Comparison of ENCODE assay signal across 8 cellular contexts in the genomic region with DNA sequence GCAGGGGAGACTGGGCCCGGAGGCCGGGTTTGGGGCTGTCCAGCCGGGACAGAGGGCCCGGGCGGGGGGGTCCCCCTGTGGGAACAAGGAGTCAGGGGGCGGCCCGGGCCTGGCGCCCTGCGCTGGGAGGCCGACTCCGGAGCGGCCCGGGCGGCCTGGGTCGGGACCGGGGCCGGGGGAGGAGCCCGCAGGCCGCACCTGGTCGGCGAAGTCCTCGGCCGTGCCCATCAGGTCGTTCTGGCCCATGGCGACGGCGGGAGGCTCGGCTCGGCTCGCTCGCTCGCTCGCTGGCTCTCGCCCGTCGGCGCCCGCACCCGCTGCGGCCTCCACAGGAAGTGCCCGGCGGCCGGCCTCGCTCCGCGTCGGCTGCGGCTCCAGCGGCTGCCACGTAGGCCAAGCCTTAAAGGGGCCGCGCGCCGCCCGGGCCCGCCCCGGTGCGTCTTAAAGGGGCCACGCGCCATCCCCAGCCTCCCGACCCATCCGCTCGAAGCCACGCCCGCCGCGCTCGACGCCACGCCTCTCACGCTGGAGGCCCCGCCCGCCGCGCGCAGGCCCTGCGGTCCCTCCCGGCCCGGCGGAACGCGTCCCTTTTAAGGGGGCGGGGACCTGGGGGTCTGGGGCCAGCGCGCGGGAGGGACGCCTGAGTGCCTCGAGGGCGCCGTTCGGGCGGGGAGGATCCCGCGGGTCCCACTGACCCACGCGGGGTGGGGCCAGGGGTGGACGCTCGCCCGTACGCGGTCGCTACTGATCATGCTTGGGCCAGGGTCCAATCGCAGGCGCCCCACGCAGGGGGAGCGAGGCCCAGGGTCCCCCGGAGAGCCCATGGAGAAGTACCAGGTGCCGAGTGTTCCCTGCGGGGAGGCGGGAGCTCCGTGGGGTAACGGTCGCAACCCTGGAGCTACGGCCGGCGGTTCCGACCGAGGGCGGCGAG. TPM values are rescaled to one million over a fixed set of nuclear protein-coding genes. Genes with fewer than 3 reads are reported as not detected.
A peak's percentile ranks its signal among the peaks of the same experiment; 100 is the strongest.
DNase-seq lines count a peak whose midpoint lies in the region; ATAC-seq and FAIRE-seq lines count a peak whose summit lies in the region.

TSS of gene STKLD1 (plus strand) at position 643 of the 931 bp plus-strand sequence. CDS start at position 751, 108 bp downstream.
TSS of gene SURF4 (minus strand) at position 337 of the 931 bp plus-strand sequence. CDS start at position 246, 91 bp downstream.

- POLR2A ChIA-PET in naive thymus-derived CD4-positive, alpha-beta T cell (lab: Charles Lee): interaction anchor here (0.8 to 13.6 kb wide), 8 partner anchors 10 to 84 kb away, joined by 3 to 185 read pairs (median 4); partner anchors contain the start of genes CACFD1, MED22, RPL7A and SURF1

- H3K27me3 Mint-ChIP-seq in activated T-helper 1 cell treated with anti-CD3 and anti-CD28 coated beads, Interleukin-12 subunit alpha, Interleukin-12 subunit beta, Interleukin-2, Interleukin-4 antibody, amounts not matched to agents 30 ng/mL and 10 ng/mL and 1 ng/mL, durations not matched to agents 14 hours and 24 hours and 36 hours (ENCODE audit: insufficient read depth): no peaks in the 10 kb centered on the region
- H3K27me3 Mint-ChIP-seq in naive thymus-derived CD4-positive, alpha-beta T cell: peaks cover 0 to 4% (median 0%) of the 10 kb centered on the region in 5 donors

- H3K9me3 ChIP-seq in naive thymus-derived CD4-positive, alpha-beta T cell (ENCODE audit: control insufficient read depth in 2 of 3, low read length in 3 of 3): no peaks in the 10 kb centered on the region

- H3K9me3 Mint-ChIP-seq in activated T-helper 1 cell treated with anti-CD3 and anti-CD28 coated beads, Interleukin-12 subunit alpha, Interleukin-12 subunit beta, Interleukin-2, Interleukin-4 antibody, amounts not matched to agents 30 ng/mL and 10 ng/mL and 1 ng/mL, durations not matched to agents 14 hours and 24 hours and 36 hours: no peaks in the 10 kb centered on the region
- no peaks in the 10 kb centered on the region for H3K9me3 Mint-ChIP-seq in naive thymus-derived CD4-positive, alpha-beta T cell
- no peaks in the 10 kb centered on the region for H3K9me3 Mint-ChIP-seq in stimulated activated effector memory CD8-positive, alpha-beta T cell treated with anti-CD3 and anti-CD28 coated beads, Interleukin-12 subunit alpha, Interleukin-12 subunit beta, amount 100 ng/mL, for 72 hours

- peak within 1 kb of the TSS; percentile 98 for H3K27ac ChIP-seq in naive thymus-derived CD4-positive, alpha-beta T cell (ENCODE audit: low read depth, low read length)

- peak within 1 kb of the TSS; percentile 99 for H3K27ac Mint-ChIP-seq in activated T-helper 1 cell treated with anti-CD3 and anti-CD28 coated beads, Interleukin-12 subunit alpha, Interleukin-12 subunit beta, Interleukin-2, Interleukin-4 antibody, amounts not matched to agents 30 ng/mL and 10 ng/mL and 1 ng/mL, durations not matched to agents 14 hours and 24 hours and 36 hours
- peak within 1 kb of the TSS; percentile 72 to 99 (median 96) for H3K27ac Mint-ChIP-seq in naive thymus-derived CD4-positive, alpha-beta T cell
- peak within 1 kb of the TSS; percentile 98 for H3K27ac Mint-ChIP-seq in stimulated activated effector memory CD8-positive, alpha-beta T cell treated with anti-CD3 and anti-CD28 coated beads, Interleukin-12 subunit alpha, Interleukin-12 subunit beta, amount 100 ng/mL, for 72 hours

- intact Hi-C loops in activated T-helper 1 cell treated with anti-CD3 and anti-CD28 coated beads, Interleukin-12 subunit alpha, Interleukin-12 subunit beta, Interleukin-2, Interleukin-4 antibody, amounts not matched to agents 30 ng/mL and 10 ng/mL and 1 ng/mL, durations not matched to agents 14 hours and 24 hours and 36 hours (cut with micrococcal nuclease): loop anchor here (1.0 to 10.0 kb wide), 6 partner anchors 28 to 1021 kb away; partner anchors contain the start of genes CACFD1, MED22, REXO4 and RPL7A
- intact Hi-C loops in naive thymus-derived CD4-positive, alpha-beta T cell (cut with micrococcal nuclease): loop anchor here (1.0 to 10.0 kb wide), 10 partner anchors 20 to 789 kb away; partner anchors contain the start of genes CACFD1 (in 2 of the 2), MED22 (in 2 of the 2), REXO4 (in 2 of the 2) and RPL7A (in 2 of the 2)

- FAIRE-seq in RCC 7860 (lab: Jason Lieb, UNC): no peak

- H3K36me3 ChIP-seq in naive thymus-derived CD4-positive, alpha-beta T cell (ENCODE audit: control insufficient read depth in 2 of 3, insufficient read depth in 3 of 3, low read length in 3 of 3): peaks cover 0 to 10% (median 0%) of the 10 kb centered on the region in 3 experiments

- CTCF ChIA-PET in naive thymus-derived CD4-positive, alpha-beta T cell (lab: Charles Lee): no interaction called here

- DNase-seq in Daoy (ENCODE audit: low read depth): peak; percentile 99
- peak; percentile 82 for DNase-seq in GOT3 (lab: John Stamatoyannopoulos, UW)
- DNase-seq in Kasumi-1 (lab: John Stamatoyannopoulos, UW): peak; percentile 86 to 91
- peak; percentile 86 for DNase-seq in RCC 7860 (ENCODE audit: low spot score)
- DNase-seq in activated T-helper 1 cell treated with anti-CD3 and anti-CD28 coated beads, Interleukin-12 subunit alpha, Interleukin-12 subunit beta, Interleukin-2, Interleukin-4 antibody, amounts not matched to agents 30 ng/mL and 10 ng/mL and 1 ng/mL, durations not matched to agents 14 hours and 24 hours and 36 hours (ENCODE audit: low spot score): peak; percentile 96
- DNase-seq in fibroblast of gingiva (ENCODE audit: low read depth): peak; percentile 97
- DNase-seq in naive thymus-derived CD4-positive, alpha-beta T cell: peak; percentile 86 to 99 (median 93)
- DNase-seq in stimulated activated effector memory CD8-positive, alpha-beta T cell treated with anti-CD3 and anti-CD28 coated beads, Interleukin-12 subunit alpha, Interleukin-12 subunit beta, amount 100 ng/mL, for 72 hours (ENCODE audit: low spot score in 2 of 2): peak; percentile 96 to 98

- peak within 1 kb of the TSS; percentile 99 for H3K4me3 Mint-ChIP-seq in activated T-helper 1 cell treated with anti-CD3 and anti-CD28 coated beads, Interleukin-12 subunit alpha, Interleukin-12 subunit beta, Interleukin-2, Interleukin-4 antibody, amounts not matched to agents 30 ng/mL and 10 ng/mL and 1 ng/mL, durations not matched to agents 14 hours and 24 hours and 36 hours
- peak within 1 kb of the TSS; percentile 84 to 98 (median 92) for H3K4me3 Mint-ChIP-seq in naive thymus-derived CD4-positive, alpha-beta T cell
- H3K4me3 Mint-ChIP-seq in stimulated activated effector memory CD8-positive, alpha-beta T cell treated with anti-CD3 and anti-CD28 coated beads, Interleukin-12 subunit alpha, Interleukin-12 subunit beta, amount 100 ng/mL, for 72 hours: peak within 1 kb of the TSS; percentile 89

- H3K36me3 Mint-ChIP-seq in activated T-helper 1 cell treated with anti-CD3 and anti-CD28 coated beads, Interleukin-12 subunit alpha, Interleukin-12 subunit beta, Interleukin-2, Interleukin-4 antibody, amounts not matched to agents 30 ng/mL and 10 ng/mL and 1 ng/mL, durations not matched to agents 14 hours and 24 hours and 36 hours (ENCODE audit: low read depth): peaks cover 21% of the 10 kb centered on the region
- H3K36me3 Mint-ChIP-seq in naive thymus-derived CD4-positive, alpha-beta T cell: peaks cover 0 to 15% (median 0%) of the 10 kb centered on the region in 5 donors
- H3K36me3 Mint-ChIP-seq in stimulated activated effector memory CD8-positive, alpha-beta T cell treated with anti-CD3 and anti-CD28 coated beads, Interleukin-12 subunit alpha, Interleukin-12 subunit beta, amount 100 ng/mL, for 72 hours: peaks cover 44% of the 10 kb centered on the region

- peaks cover 28% of the 10 kb centered on the region for H3K4me1 Mint-ChIP-seq in activated T-helper 1 cell treated with anti-CD3 and anti-CD28 coated beads, Interleukin-12 subunit alpha, Interleukin-12 subunit beta, Interleukin-2, Interleukin-4 antibody, amounts not matched to agents 30 ng/mL and 10 ng/mL and 1 ng/mL, durations not matched to agents 14 hours and 24 hours and 36 hours (ENCODE audit: low read depth)
- H3K4me1 Mint-ChIP-seq in naive thymus-derived CD4-positive, alpha-beta T cell: peaks cover 26 to 47% (median 34%) of the 10 kb centered on the region in 7 donors
- peaks cover 24% of the 10 kb centered on the region for H3K4me1 Mint-ChIP-seq in stimulated activated effector memory CD8-positive, alpha-beta T cell treated with anti-CD3 and anti-CD28 coated beads, Interleukin-12 subunit alpha, Interleukin-12 subunit beta, amount 100 ng/mL, for 72 hours

- peak; percentile 95 for ATAC-seq in naive thymus-derived CD4-positive, alpha-beta T cell
- peak; percentile 82 for ATAC-seq in stimulated activated effector memory CD8-positive, alpha-beta T cell treated with anti-CD3 and anti-CD28 coated beads, Interleukin-12 subunit alpha, Interleukin-12 subunit beta, amount 100 ng/mL, for 72 hours

- no peaks in the 10 kb centered on the region for H3K27me3 ChIP-seq in naive thymus-derived CD4-positive, alpha-beta T cell (ENCODE audit: control insufficient read depth in 2 of 2, insufficient read depth in 2 of 2, low read length in 2 of 2)

- peak within 1 kb of the TSS; percentile 58 for H3K4me3 ChIP-seq in naive thymus-derived CD4-positive, alpha-beta T cell (ENCODE audit: low read length)

- peaks cover 31 to 38% of the 10 kb centered on the region in 2 donors for H3K4me1 ChIP-seq in naive thymus-derived CD4-positive, alpha-beta T cell (ENCODE audit: control insufficient read depth in 2 of 2, insufficient read depth in 2 of 2, low read length in 2 of 2)

RNA-seq across cellular contexts. Expression of gene STKLD1, which starts in this region (rescaled TPM):
- total RNA-seq in Daoy (2014; rRNA removed; shearing (Covaris generic)): 0.17 and 1.6 TPM in 2 replicates
- 0.64 and 1.5 TPM in 2 replicates for total RNA-seq in activated T-helper 1 cell treated with anti-CD3 and anti-CD28 coated beads, Interleukin-12 subunit alpha, Interleukin-12 subunit beta, Interleukin-2, Interleukin-4 antibody, amounts not matched to agents 30 ng/mL and 10 ng/mL and 1 ng/mL, durations not matched to agents 14 hours and 24 hours and 36 hours
- 1 to 10 TPM; 1.1 to 1.8 (median 1.5) TPM for total RNA-seq in naive thymus-derived CD4-positive, alpha-beta T cell
- under 1 TPM in 1 of 2 donors, not detected in 1; 0.78 TPM for polyA plus RNA-seq in naive thymus-derived CD4-positive, alpha-beta T cell

RNA-seq across cellular contexts. Expression of gene SURF4, which starts in this region (rescaled TPM):
- 477 and 493 TPM in 2 replicates for total RNA-seq in Daoy (2014; rRNA removed; shearing (Covaris generic))
- 236 and 242 TPM in 2 replicates for total RNA-seq in activated T-helper 1 cell treated with anti-CD3 and anti-CD28 coated beads, Interleukin-12 subunit alpha, Interleukin-12 subunit beta, Interleukin-2, Interleukin-4 antibody, amounts not matched to agents 30 ng/mL and 10 ng/mL and 1 ng/mL, durations not matched to agents 14 hours and 24 hours and 36 hours
- 100 to 1,000 TPM in 1 of 5 experiments, 10 to 100 TPM in 4; 72.5 to 196 (median 75.1) TPM for total RNA-seq in naive thymus-derived CD4-positive, alpha-beta T cell
- 100 to 1,000 TPM in 1 of 2 donors, 10 to 100 TPM in 1; 99.5 to 121 TPM for polyA plus RNA-seq in naive thymus-derived CD4-positive, alpha-beta T cell

Comparison
In these comparisons a context has a peak if more than half of its experiments do, and no peak if none do; other contexts are left out.
1. Peak in every context shown above with its lines: DNase-seq, ATAC-seq, H3K4me3 ChIP-seq and H3K27ac ChIP-seq.